In genomic region chr22:31814942-31815341, GRCh38 we compare ENCODE assay signal across 1 cellular context.
TF ChIP-seq lines count a peak whose summit lies in the region.

No MANE protein-coding gene starts in this region.

TF ChIP-seq in HepG2, 621 proteins besides CTCF, POLR2A, EP300 and RAD21 (continued from another document):
- TF ChIP-seq TEAD3 (CRISPR knock-in tag; optimal IDR thresholded peaks at IDR 0.05; ENCODE audit: borderline replicate concordance) (no peak), ZNF34 (CRISPR knock-in tag; IDR thresholded peaks at IDR 0.05; ENCODE audit: borderline replicate concordance) (0 out of 2 replicates have a peak, but pooled peaks have one; percentile 38)
